14 cellular contexts compared by ENCODE assay signal in genomic region chr2:43143756-43144155, GRCh38.
DNase-seq lines count a peak whose midpoint lies in the region; ATAC-seq and FAIRE-seq lines count a peak whose summit lies in the region.
"Had no signal": no experiment of that assay in that cellular context is flagged by ENCODE, and none has a peak within 500 bp of the region (broad histone marks: within the 10 kb centered on the region; RNA-seq: fewer than 3 reads in every experiment).

No MANE protein-coding gene starts in this region.

- H3K36me3 Mint-ChIP-seq in activated naive CD8-positive, alpha-beta T cell = no peaks in the 10 kb centered on the region
- H3K36me3 Mint-ChIP-seq in activated naive CD8-positive, alpha-beta T cell treated with anti-CD3 and anti-CD28 coated beads for 36 hours = peaks cover 9% of the 10 kb centered on the region
- H3K36me3 Mint-ChIP-seq in immature natural killer cell = no peaks in the 10 kb centered on the region

- no peaks in the 10 kb centered on the region for H3K36me3 ChIP-seq in KOPT-K1 (ENCODE audit: insufficient read depth, low read length)
- H3K36me3 ChIP-seq: HAP-1, Peyer's patch had no signal

- H3K4me3 Mint-ChIP-seq in activated naive CD8-positive, alpha-beta T cell = no peak overlapping the region
- no peak overlapping the region for H3K4me3 Mint-ChIP-seq in activated naive CD8-positive, alpha-beta T cell treated with anti-CD3 and anti-CD28 coated beads for 36 hours
- H3K4me3 Mint-ChIP-seq in immature natural killer cell = peak overlapping the region in 1 of 5 donors; percentile 22

- no peaks in the 10 kb centered on the region for H3K9me3 Mint-ChIP-seq in activated naive CD8-positive, alpha-beta T cell (ENCODE audit: low read depth)
- peaks cover 2% of the 10 kb centered on the region for H3K9me3 Mint-ChIP-seq in activated naive CD8-positive, alpha-beta T cell treated with anti-CD3 and anti-CD28 coated beads for 36 hours
- H3K9me3 Mint-ChIP-seq in immature natural killer cell = no peaks in the 10 kb centered on the region

- no peaks in the 10 kb centered on the region for H3K27me3 Mint-ChIP-seq in activated naive CD8-positive, alpha-beta T cell
- no peaks in the 10 kb centered on the region for H3K27me3 Mint-ChIP-seq in activated naive CD8-positive, alpha-beta T cell treated with anti-CD3 and anti-CD28 coated beads for 36 hours
- peaks cover 2 to 10% (median 2%) of the 10 kb centered on the region in 3 donors for H3K27me3 Mint-ChIP-seq in immature natural killer cell (ENCODE audit: low read depth in 3 of 3)

- H3K27ac Mint-ChIP-seq in activated naive CD8-positive, alpha-beta T cell = peak overlapping the region; percentile 72
- no peak overlapping the region for H3K27ac Mint-ChIP-seq in activated naive CD8-positive, alpha-beta T cell treated with anti-CD3 and anti-CD28 coated beads for 36 hours
- peak overlapping the region; percentile 40 to 73 (median 67) for H3K27ac Mint-ChIP-seq in immature natural killer cell

- DNase-seq in activated naive CD8-positive, alpha-beta T cell treated with anti-CD3 and anti-CD28 coated beads for 36 hours = no peak
- no peak for DNase-seq in immature natural killer cell
- DNase-seq in caudate nucleus (lab: John Stamatoyannopoulos, UW) = no peak
- DNase-seq in frontal cortex (ENCODE audit: low spot score in 2 of 2) = no peak
- DNase-seq: ACHN, NCI-H1436, NCI-H2029 treated with DMSO at 0.1 percent for 48 hours, NCI-H510A treated with DMSO at 0.1 percent for 48 hours, Peyer's patch, SHP77 had no signal

- no peak for FAIRE-seq in frontal cortex (lab: Jason Lieb, UNC)

- peak overlapping the region; percentile 67 for H3K27ac ChIP-seq in KOPT-K1 (ENCODE audit: low read depth, low read length, poor library complexity, severe bottlenecking)
- H3K27ac ChIP-seq in caudate nucleus (ENCODE audit: low read depth, low read length) = no peak overlapping the region
- H3K27ac ChIP-seq: Peyer's patch had no signal

- H3K4me1 Mint-ChIP-seq in activated naive CD8-positive, alpha-beta T cell (ENCODE audit: low read depth) = peaks cover 71% of the 10 kb centered on the region
- H3K4me1 Mint-ChIP-seq in activated naive CD8-positive, alpha-beta T cell treated with anti-CD3 and anti-CD28 coated beads for 36 hours = peaks cover 60% of the 10 kb centered on the region
- peaks cover 49 to 65% of the 10 kb centered on the region in 2 donors for H3K4me1 Mint-ChIP-seq in immature natural killer cell

- no peaks in the 10 kb centered on the region for H3K9me3 ChIP-seq in KOPT-K1 (ENCODE audit: insufficient read depth, low read length, poor library complexity, severe bottlenecking)
- H3K9me3 ChIP-seq: HAP-1, Peyer's patch had no signal

- ATAC-seq in HG02885 (IDR thresholded peaks at IDR 0.05; ENCODE audit: poor library complexity, unreplicated experiment) = no peak
